Comparison of ENCODE assay signal across 14 cellular contexts in the genomic region with DNA sequence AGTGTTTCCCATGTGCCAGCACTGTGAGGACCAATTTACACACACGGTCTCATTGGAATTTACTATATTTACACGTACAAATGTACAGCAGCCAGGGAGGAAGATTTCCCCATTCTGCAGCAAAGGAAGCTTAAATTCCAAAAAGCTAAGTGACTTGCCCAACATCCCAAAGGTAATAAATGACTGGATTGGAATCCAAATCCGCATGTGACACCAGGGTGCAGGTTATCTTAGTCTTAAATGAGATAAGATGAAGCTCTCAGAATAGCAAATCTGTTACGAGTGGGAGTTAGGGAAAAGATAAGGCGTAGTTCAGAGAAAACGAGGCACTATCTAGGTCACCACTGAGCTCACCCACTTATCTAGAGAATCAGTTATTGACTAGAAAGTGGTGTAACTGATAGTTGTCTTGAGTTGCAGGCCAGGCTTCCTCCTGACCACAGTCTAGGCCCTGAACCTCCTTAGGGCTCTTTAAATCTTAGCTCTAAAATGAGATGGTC.
"Had no signal": no experiment of that assay in that cellular context is flagged by ENCODE, and none has a peak within 500 bp of the region (broad histone marks: within the 10 kb centered on the region; RNA-seq: fewer than 3 reads in every experiment).

No MANE protein-coding gene starts in this region.

- H3K27ac Mint-ChIP-seq: activated CD4-positive, alpha-beta memory T cell treated with anti-CD3 and anti-CD28 coated beads for 36 hours; activated naive CD8-positive, alpha-beta T cell treated with anti-CD3 and anti-CD28 coated beads, Interleukin-2, amount 10 ng/mL, durations not matched to agents 7 days and 5 days; mesothelial cell of epicardium; neural progenitor cell had no signal

- H3K36me3 Mint-ChIP-seq: activated CD4-positive, alpha-beta memory T cell treated with anti-CD3 and anti-CD28 coated beads for 36 hours; mesothelial cell of epicardium; neural progenitor cell had no signal

- H3K27me3 Mint-ChIP-seq: activated CD4-positive, alpha-beta memory T cell treated with anti-CD3 and anti-CD28 coated beads for 36 hours; activated naive CD8-positive, alpha-beta T cell treated with anti-CD3 and anti-CD28 coated beads, Interleukin-2, amount 10 ng/mL, durations not matched to agents 7 days and 5 days had no signal

- H3K9ac ChIP-seq: neural progenitor cell had no signal

- H3K27me3 ChIP-seq: colonic mucosa, neural progenitor cell, pancreas, stomach had no signal

- H3K27ac ChIP-seq: colonic mucosa, neural progenitor cell had no signal

- H2AFZ ChIP-seq: neural progenitor cell had no signal

- H3K4me3 ChIP-seq: colonic mucosa, neural progenitor cell, pancreas, stomach had no signal

- H3K9me3 Mint-ChIP-seq: activated CD4-positive, alpha-beta memory T cell treated with anti-CD3 and anti-CD28 coated beads for 36 hours had no signal

- H3K9me3 ChIP-seq: colonic mucosa, pancreas, stomach had no signal

- H3K4me2 ChIP-seq: neural progenitor cell had no signal

- H3K4me3 Mint-ChIP-seq: activated CD4-positive, alpha-beta memory T cell treated with anti-CD3 and anti-CD28 coated beads for 36 hours; activated naive CD8-positive, alpha-beta T cell treated with anti-CD3 and anti-CD28 coated beads, Interleukin-2, amount 10 ng/mL, durations not matched to agents 7 days and 5 days; mesothelial cell of epicardium; neural progenitor cell had no signal

- ATAC-seq: pancreas had no signal

- H3K4me1 Mint-ChIP-seq: neural progenitor cell had no signal

- DNase-seq: activated CD4-positive, alpha-beta memory T cell treated with anti-CD3 and anti-CD28 coated beads for 36 hours; activated gamma-delta T cell; activated naive CD8-positive, alpha-beta T cell treated with anti-CD3 and anti-CD28 coated beads, Interleukin-2, amount 10 ng/mL, durations not matched to agents 7 days and 5 days; activated T-cell treated with anti-CD3 and anti-CD28 coated beads, Interleukin-2, amount 50 U/mL, for 48 hours; colonic mucosa; effector memory CD4-positive, alpha-beta T cell; kidney; pancreas; retina; stimulated activated CD4-positive, alpha-beta T cell treated with anti-CD3 and anti-CD28 coated beads, Interleukin-15, amount 100 ng/mL, for 24 hours; stimulated activated CD4-positive, alpha-beta T cell treated with anti-CD3 and anti-CD28 coated beads, Interleukin-4, amount 100 ng/mL, for 24 hours; stomach had no signal

- H3K36me3 ChIP-seq: colonic mucosa, neural progenitor cell, pancreas, stomach had no signal

- H3K4me1 ChIP-seq: colonic mucosa, neural progenitor cell had no signal
